In the genomic region with DNA sequence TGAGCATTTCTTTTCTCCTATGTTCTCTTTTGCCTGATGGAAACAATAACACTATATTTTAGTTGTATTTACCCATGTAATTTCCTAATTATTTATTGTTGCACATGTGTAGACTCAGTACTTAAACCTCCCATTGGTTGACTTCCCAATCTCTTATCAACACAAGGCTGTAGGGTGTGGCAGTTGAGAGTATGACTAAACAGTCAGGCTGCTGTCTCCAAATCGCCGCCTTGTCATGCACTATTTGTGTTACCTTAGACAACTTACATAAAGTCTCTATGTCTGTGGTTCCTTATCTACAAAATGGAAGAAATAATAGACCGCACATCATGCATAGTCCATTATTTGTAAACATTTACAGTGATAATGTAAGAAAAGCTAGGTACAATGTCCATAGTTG, we compare ENCODE assay signal across 1 cellular context.
TF ChIP-seq lines count a peak whose summit lies in the region.

No MANE protein-coding gene starts in this region.

TF ChIP-seq in HEK293T, 16 proteins besides CTCF, POLR2A, EP300 and RAD21 (continued from another document):
- TF ChIP-seq, protein P1, sequence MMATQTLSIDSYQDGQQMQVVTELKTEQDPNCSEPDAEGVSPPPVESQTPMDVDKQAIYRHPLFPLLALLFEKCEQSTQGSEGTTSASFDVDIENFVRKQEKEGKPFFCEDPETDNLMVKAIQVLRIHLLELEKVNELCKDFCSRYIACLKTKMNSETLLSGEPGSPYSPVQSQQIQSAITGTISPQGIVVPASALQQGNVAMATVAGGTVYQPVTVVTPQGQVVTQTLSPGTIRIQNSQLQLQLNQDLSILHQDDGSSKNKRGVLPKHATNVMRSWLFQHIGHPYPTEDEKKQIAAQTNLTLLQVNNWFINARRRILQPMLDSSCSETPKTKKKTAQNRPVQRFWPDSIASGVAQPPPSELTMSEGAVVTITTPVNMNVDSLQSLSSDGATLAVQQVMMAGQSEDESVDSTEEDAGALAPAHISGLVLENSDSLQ (IDR thresholded peaks at IDR 0.05) = no peak
